16 cellular contexts compared by ENCODE assay signal in genomic region chr3:122559906-122560305, GRCh38. TPM values are rescaled to one million over a fixed set of nuclear protein-coding genes. Genes with fewer than 3 reads are reported as not detected.
DNase-seq lines count a peak whose midpoint lies in the region; ATAC-seq, FAIRE-seq and TF ChIP-seq lines count a peak whose summit lies in the region.
"Had no signal": no experiment of that assay in that cellular context is flagged by ENCODE, and none has a peak within 500 bp of the region (broad histone marks: within the 10 kb centered on the region; RNA-seq: fewer than 3 reads in every experiment).

No MANE protein-coding gene starts in this region.

- no peak overlapping the region for H3K4me3 ChIP-seq in astrocyte (ENCODE audit: insufficient read depth, low read depth, low read length)
- H3K4me3 ChIP-seq: BLaER1 treated with 17β-estradiol and CSF1 and Interleukin-3, amounts not matched to agents 10 nM and 100 nM had no signal

- peaks cover 4% of the 10 kb centered on the region for H4K20me1 ChIP-seq in astrocyte (ENCODE audit: insufficient read depth, low read length)

- no peak for ATAC-seq in stimulated activated memory B cell treated with anti-CD40 and anti-IgM and Interleukin-4, amounts not matched to agents 10 μg/mL and 1 μg/mL and 100 μg/mL, for 72 hours
- ATAC-seq in HG03442 (IDR thresholded peaks at IDR 0.05; ENCODE audit: unreplicated experiment) (no peak), HG02623 (IDR thresholded peaks at IDR 0.05; ENCODE audit: unreplicated experiment) (no peak), GM19328 (IDR thresholded peaks at IDR 0.05; ENCODE audit: unreplicated experiment) (no peak)

- no peak overlapping the region for H3K27ac ChIP-seq in astrocyte (ENCODE audit: low read depth, low read length)
- H3K27ac ChIP-seq: BLaER1 treated with 17β-estradiol and CSF1 and Interleukin-3, amounts not matched to agents 10 nM and 100 nM; KMS-11 had no signal

- no peak overlapping the region for H2AFZ ChIP-seq in astrocyte (ENCODE audit: low read depth, low read length)

- no peak for TF ChIP-seq CTCF in astrocyte (IDR thresholded peaks at IDR 0.05; ENCODE audit: insufficient read depth, low read depth, low read length)

- H3K27me3 ChIP-seq in astrocyte (ENCODE audit: insufficient read depth, low read length), result no peaks in the 10 kb centered on the region
- H3K27me3 ChIP-seq: BLaER1 treated with 17β-estradiol and CSF1 and Interleukin-3, amounts not matched to agents 10 nM and 100 nM had no signal

- no peak overlapping the region for H3K9ac ChIP-seq in astrocyte (ENCODE audit: low read length)
- H3K9ac ChIP-seq: BLaER1 treated with 17β-estradiol and CSF1 and Interleukin-3, amounts not matched to agents 10 nM and 100 nM; KMS-11 had no signal

- peaks cover 37% of the 10 kb centered on the region for H3K4me1 Mint-ChIP-seq in activated naive CD8-positive, alpha-beta T cell (ENCODE audit: low read depth)
- H3K4me1 Mint-ChIP-seq in activated naive CD8-positive, alpha-beta T cell treated with anti-CD3 and anti-CD28 coated beads for 36 hours, result peaks cover 33% of the 10 kb centered on the region
- H3K4me1 Mint-ChIP-seq in IgD-negative memory B cell (peaks cover 26 to 36% (median 30%) of the 10 kb centered on the region in 3 donors), astrocyte (ENCODE audit: low read depth, unreplicated experiment) (peaks cover 32% of the 10 kb centered on the region)
- peaks cover 48% of the 10 kb centered on the region for H3K4me1 Mint-ChIP-seq in stimulated activated memory B cell treated with anti-CD40 and anti-IgM and Interleukin-4, amounts not matched to agents 10 μg/mL and 1 μg/mL and 100 μg/mL, for 72 hours

- H3K27me3 Mint-ChIP-seq in activated naive CD8-positive, alpha-beta T cell, result no peaks in the 10 kb centered on the region
- H3K27me3 Mint-ChIP-seq in activated naive CD8-positive, alpha-beta T cell treated with anti-CD3 and anti-CD28 coated beads for 36 hours, result no peaks in the 10 kb centered on the region
- H3K27me3 Mint-ChIP-seq in IgD-negative memory B cell (no peaks in the 10 kb centered on the region), astrocyte (ENCODE audit: low read depth, unreplicated experiment) (no peaks in the 10 kb centered on the region)
- no peaks in the 10 kb centered on the region for H3K27me3 Mint-ChIP-seq in stimulated activated memory B cell treated with anti-CD40 and anti-IgM and Interleukin-4, amounts not matched to agents 10 μg/mL and 1 μg/mL and 100 μg/mL, for 72 hours

- peaks cover 15% of the 10 kb centered on the region for H3K36me3 Mint-ChIP-seq in activated naive CD8-positive, alpha-beta T cell
- H3K36me3 Mint-ChIP-seq in activated naive CD8-positive, alpha-beta T cell treated with anti-CD3 and anti-CD28 coated beads for 36 hours, result peaks cover 23% of the 10 kb centered on the region
- H3K36me3 Mint-ChIP-seq in IgD-negative memory B cell (peaks cover 7% of the 10 kb centered on the region), astrocyte (ENCODE audit: low read depth, unreplicated experiment) (peaks cover 21% of the 10 kb centered on the region)
- peaks cover 38% of the 10 kb centered on the region for H3K36me3 Mint-ChIP-seq in stimulated activated memory B cell treated with anti-CD40 and anti-IgM and Interleukin-4, amounts not matched to agents 10 μg/mL and 1 μg/mL and 100 μg/mL, for 72 hours

- H3K9me3 Mint-ChIP-seq in activated naive CD8-positive, alpha-beta T cell (ENCODE audit: low read depth), result no peaks in the 10 kb centered on the region
- H3K9me3 Mint-ChIP-seq in activated naive CD8-positive, alpha-beta T cell treated with anti-CD3 and anti-CD28 coated beads for 36 hours, result no peaks in the 10 kb centered on the region
- no peaks in the 10 kb centered on the region for H3K9me3 Mint-ChIP-seq in IgD-negative memory B cell
- H3K9me3 Mint-ChIP-seq in astrocyte (ENCODE audit: unreplicated experiment), result no peaks in the 10 kb centered on the region
- no peaks in the 10 kb centered on the region for H3K9me3 Mint-ChIP-seq in stimulated activated memory B cell treated with anti-CD40 and anti-IgM and Interleukin-4, amounts not matched to agents 10 μg/mL and 1 μg/mL and 100 μg/mL, for 72 hours
- H3K9me3 Mint-ChIP-seq: H9, HFFc6 had no signal

- no peak for FAIRE-seq in astrocyte (lab: Jason Lieb, UNC)
- FAIRE-seq: D721Med had no signal

- no peak overlapping the region for H3K4me2 ChIP-seq in astrocyte (ENCODE audit: low read length)
- H3K4me2 ChIP-seq: KMS-11 had no signal

- no peak overlapping the region for H3K4me3 Mint-ChIP-seq in activated naive CD8-positive, alpha-beta T cell
- H3K4me3 Mint-ChIP-seq in activated naive CD8-positive, alpha-beta T cell treated with anti-CD3 and anti-CD28 coated beads for 36 hours, result no peak overlapping the region
- H3K4me3 Mint-ChIP-seq in IgD-negative memory B cell (peak overlapping the region in 1 of 4 donors; percentile 60), astrocyte (ENCODE audit: unreplicated experiment) (no peak overlapping the region)
- no peak overlapping the region for H3K4me3 Mint-ChIP-seq in stimulated activated memory B cell treated with anti-CD40 and anti-IgM and Interleukin-4, amounts not matched to agents 10 μg/mL and 1 μg/mL and 100 μg/mL, for 72 hours
- H3K4me3 Mint-ChIP-seq: HFFc6 had no signal

- no peaks in the 10 kb centered on the region for H3K9me3 ChIP-seq in astrocyte (ENCODE audit: insufficient read depth, low read depth, low read length)
- H3K9me3 ChIP-seq: BLaER1 treated with 17β-estradiol and CSF1 and Interleukin-3, amounts not matched to agents 10 nM and 100 nM had no signal

- no peak for DNase-seq in activated naive CD8-positive, alpha-beta T cell treated with anti-CD3 and anti-CD28 coated beads for 36 hours
- no peak for DNase-seq in astrocyte (ENCODE audit: low read depth)
- DNase-seq: H9, NCI-H524 treated with DMSO at 0.1 percent for 48 hours, SIG-M5 had no signal

- peaks cover 5% of the 10 kb centered on the region for H3K36me3 ChIP-seq in astrocyte (ENCODE audit: insufficient read depth, low read length)

- peaks cover 6% of the 10 kb centered on the region for H3K79me2 ChIP-seq in astrocyte (ENCODE audit: insufficient read depth, low read length)

- H3K4me1 ChIP-seq in astrocyte (ENCODE audit: insufficient read depth, low read length), result peaks cover 16% of the 10 kb centered on the region

- H3K27ac Mint-ChIP-seq in activated naive CD8-positive, alpha-beta T cell, result peak overlapping the region; percentile 46
- no peak overlapping the region for H3K27ac Mint-ChIP-seq in activated naive CD8-positive, alpha-beta T cell treated with anti-CD3 and anti-CD28 coated beads for 36 hours
- H3K27ac Mint-ChIP-seq in IgD-negative memory B cell (peak overlapping the region in 2 of 3 donors; percentile 29 to 40), astrocyte (ENCODE audit: unreplicated experiment) (peak overlapping the region; percentile 53)
- peak overlapping the region; percentile 25 for H3K27ac Mint-ChIP-seq in stimulated activated memory B cell treated with anti-CD40 and anti-IgM and Interleukin-4, amounts not matched to agents 10 μg/mL and 1 μg/mL and 100 μg/mL, for 72 hours
- H3K27ac Mint-ChIP-seq: HFFc6 had no signal

RNA-seq across cellular contexts. Expression of gene PARP9, which starts 4.2 kb away (rescaled TPM):
- 10 to 100 TPM; 39.0 to 40.9 TPM for total RNA-seq in activated naive CD8-positive, alpha-beta T cell treated with anti-CD3 and anti-CD28 coated beads for 36 hours
- 18.7 TPM for polyA plus RNA-seq in IgD-negative memory B cell
- 74.1 and 86.0 TPM in 2 replicates for total RNA-seq in astrocyte

RNA-seq across cellular contexts. Expression of gene DTX3L, which starts 4.2 kb away (rescaled TPM):
- total RNA-seq in activated naive CD8-positive, alpha-beta T cell treated with anti-CD3 and anti-CD28 coated beads for 36 hours, result 10 to 100 TPM; 52.8 to 54.9 TPM
- polyA plus RNA-seq in IgD-negative memory B cell, result 21.4 TPM
- total RNA-seq in astrocyte, result 81.2 and 86.3 TPM in 2 replicates

RNA-seq across cellular contexts. Expression of gene PARP15, which starts 17.5 kb away (rescaled TPM):
- 1 to 10 TPM; 8.7 to 9.1 TPM for total RNA-seq in activated naive CD8-positive, alpha-beta T cell treated with anti-CD3 and anti-CD28 coated beads for 36 hours
- 16.6 TPM for polyA plus RNA-seq in IgD-negative memory B cell
- 0.09 and 0.22 TPM in 2 replicates for total RNA-seq in astrocyte
- total RNA-seq: HFFc6, HT1080 had no signal

RNA-seq across cellular contexts. Expression of gene KPNA1, which starts 45.2 kb away (rescaled TPM):
- total RNA-seq in activated naive CD8-positive, alpha-beta T cell treated with anti-CD3 and anti-CD28 coated beads for 36 hours, result 10 to 100 TPM; 47.4 to 49.0 TPM
- 44.8 TPM for polyA plus RNA-seq in IgD-negative memory B cell
- total RNA-seq in astrocyte, result 160 and 165 TPM in 2 replicates
